8 cellular contexts compared by ENCODE assay signal in the genomic region with DNA sequence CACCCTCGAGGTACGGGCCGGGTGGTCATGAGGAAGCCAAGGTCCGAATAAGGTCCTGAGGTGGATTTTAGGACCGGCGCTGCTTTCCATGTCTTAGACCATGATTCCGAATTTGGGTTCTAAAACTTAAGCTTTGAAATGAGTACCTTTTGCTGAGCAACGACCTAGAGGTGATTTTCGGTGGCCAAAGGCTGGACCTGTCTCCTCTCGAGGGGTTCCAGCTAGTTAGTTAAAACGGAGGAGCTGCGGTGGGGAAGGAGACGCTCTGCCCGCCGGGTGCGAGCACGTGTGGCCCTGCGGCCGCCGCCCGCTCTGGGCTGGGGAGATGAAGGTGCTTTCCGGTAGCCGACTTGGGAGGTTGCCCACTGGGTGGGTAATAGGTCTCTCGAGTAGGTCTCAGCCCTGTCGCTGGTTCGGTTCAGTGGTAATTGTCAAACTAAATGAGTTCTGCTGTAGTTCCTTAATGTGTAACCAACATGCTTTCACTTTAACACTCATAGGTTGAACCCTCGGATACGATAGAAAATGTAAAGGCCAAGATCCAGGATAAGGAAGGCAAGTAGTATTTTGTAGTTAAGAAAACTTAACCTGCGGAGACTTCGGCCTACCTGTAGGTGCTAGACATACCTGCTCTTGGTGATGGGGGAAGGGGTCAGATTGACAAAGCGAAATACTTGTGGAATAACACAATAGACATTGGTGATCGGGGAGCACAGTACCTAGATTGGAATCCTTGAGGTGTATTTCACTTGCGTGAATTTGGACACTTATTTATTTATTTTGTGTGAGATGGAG. TPM values are rescaled to one million over a fixed set of nuclear protein-coding genes. Genes with fewer than 3 reads are reported as not detected.
A peak's percentile ranks its signal among the peaks of the same experiment; 100 is the strongest.
DNase-seq lines count a peak whose midpoint lies in the region; ATAC-seq and TF ChIP-seq lines count a peak whose summit lies in the region.

No MANE protein-coding gene starts in this region.

- POLR2A ChIA-PET in PC-3 (lab: Charles Lee; ENCODE audit: unreplicated experiment), result interaction anchor here (0.6 kb wide), 1 partner anchor 186 kb away, joined by 3 read pairs; the partner anchor contains the start of gene CCDC88A

- TF ChIP-seq POLR2A in heart left ventricle (IDR thresholded peaks at IDR 0.05), result no peak

- TF ChIP-seq CTCF in PC-3 (conservative IDR thresholded peaks at IDR 0.05; ENCODE audit: low read depth, low read length), result no peak
- TF ChIP-seq CTCF in heart left ventricle (IDR thresholded peaks at IDR 0.05), result no peak

- H3K9me3 ChIP-seq in PC-3 (ENCODE audit: low read length), result no peaks in the 10 kb centered on the region
- no peaks in the 10 kb centered on the region for H3K9me3 ChIP-seq in heart left ventricle

- H3K9me3 Mint-ChIP-seq in activated naive CD4-positive, alpha-beta T cell treated with anti-CD3 and anti-CD28 coated beads, Interleukin-2, amount 10 ng/mL, durations not matched to agents 7 days and 5 days, result no peaks in the 10 kb centered on the region

- H3K27me3 ChIP-seq in PC-3 (ENCODE audit: low read length), result no peaks in the 10 kb centered on the region
- no peaks in the 10 kb centered on the region for H3K27me3 ChIP-seq in heart left ventricle

- peaks cover 25% of the 10 kb centered on the region for H3K4me1 ChIP-seq in PC-3 (ENCODE audit: insufficient read depth, low read length)
- peaks cover 0 to 42% (median 16%) of the 10 kb centered on the region in 12 donors for H3K4me1 ChIP-seq in heart left ventricle

- peak overlapping the region; percentile 94 for H3K27ac Mint-ChIP-seq in activated naive CD4-positive, alpha-beta T cell treated with anti-CD3 and anti-CD28 coated beads, Interleukin-2, amount 10 ng/mL, durations not matched to agents 7 days and 5 days

- H3K36me3 ChIP-seq in PC-3 (ENCODE audit: low read depth, low read length), result peaks cover 43% of the 10 kb centered on the region
- H3K36me3 ChIP-seq in heart left ventricle, result peaks cover 0 to 48% (median 45%) of the 10 kb centered on the region in 9 donors

- WGBS in heart left ventricle, 4 donors, result 5 to 9% (median 6%) methylated on average over 30 to 33 of the region's 33 CpGs

- H4K20me1 ChIP-seq in PC-3 (ENCODE audit: low read length), result peaks cover 35% of the 10 kb centered on the region

- H3K27ac ChIP-seq in PC-3 (ENCODE audit: low read length) (peak overlapping the region; percentile 85), heart left ventricle (peak overlapping the region; percentile 84 to 98 (median 92))

- peak overlapping the region; percentile 99 for H3K9ac ChIP-seq in PC-3 (ENCODE audit: low read length)

- DNase-seq in GM03348 (ENCODE audit: low spot score) (peak; percentile 50), PC-3 (peak; percentile 24), heart left ventricle (peak in 4 of 5 donors; percentile 27 to 50 (median 41)), renal cortical epithelial cell (ENCODE audit: low read depth) (peak; percentile 23), G401 (ENCODE audit: low spot score) (no peak), NCI-H1436 treated with DMSO at 0.1 percent for 48 hours (lab: John Stamatoyannopoulos, UW) (no peak)
- peak; percentile 59 for DNase-seq in activated naive CD4-positive, alpha-beta T cell treated with anti-CD3 and anti-CD28 coated beads, Interleukin-2, amount 10 ng/mL, durations not matched to agents 7 days and 5 days

- intact Hi-C loops in PC-3 (cut with micrococcal nuclease) (loop anchor here (10.0 kb wide), 1 partner anchor 282 kb away; the partner anchor contains the start of gene CFAP36), heart left ventricle (cut with DNase I) (loop anchor here in 5 of 10 donors (2.0 to 5.0 kb wide), 3 partner anchors 34 to 184 kb away; partner anchors contain the start of genes MTIF2 (in 5 of the 5) and CCDC88A (in 1 of the 5))

- no peaks in the 10 kb centered on the region for H3K9me2 ChIP-seq in PC-3 (replicated peaks; ENCODE audit: low read length)

- peaks cover 66% of the 10 kb centered on the region for H3K79me2 ChIP-seq in PC-3 (ENCODE audit: low read length)

- BruUV-seq in PC-3 (replicated peaks; lab: Mats Ljungman, UMichigan), result TSS peak; percentile 61

- H3K4me1 Mint-ChIP-seq in activated naive CD4-positive, alpha-beta T cell treated with anti-CD3 and anti-CD28 coated beads, Interleukin-2, amount 10 ng/mL, durations not matched to agents 7 days and 5 days, result peaks cover 65% of the 10 kb centered on the region

- CTCF ChIA-PET in PC-3 (lab: Charles Lee), result no interaction called here
- CTCF ChIA-PET in activated naive CD4-positive, alpha-beta T cell treated with anti-CD3 and anti-CD28 coated beads, Interleukin-2, amount 10 ng/mL, durations not matched to agents 7 days and 5 days (lab: Charles Lee), result no interaction called here

- H3K4me3 ChIP-seq in PC-3 (ENCODE audit: low read length) (peak overlapping the region; percentile 98), heart left ventricle (peak overlapping the region; percentile 73 to 96 (median 86))

- ATAC-seq in HG02571 (IDR thresholded peaks at IDR 0.05; ENCODE audit: unreplicated experiment) (peak; percentile 18), PC-3 (peak; percentile 7), heart left ventricle (peak in 3 of 4 donors; percentile 11 to 22 (median 16))

- in situ Hi-C loops in G401 (cut with HindIII; ENCODE audit: low sequenced_read_pairs), result no loop called here

- H3K4me2 ChIP-seq in PC-3 (ENCODE audit: low read length), result peak overlapping the region; percentile 100

- peaks cover 7% of the 10 kb centered on the region for H3F3A ChIP-seq in PC-3 (ENCODE audit: low read length, unreplicated experiment)

- H3K36me3 Mint-ChIP-seq in activated naive CD4-positive, alpha-beta T cell treated with anti-CD3 and anti-CD28 coated beads, Interleukin-2, amount 10 ng/mL, durations not matched to agents 7 days and 5 days, result peaks cover 56% of the 10 kb centered on the region

- peak overlapping the region; percentile 94 for H2AFZ ChIP-seq in PC-3 (ENCODE audit: low read length)

- peak overlapping the region; percentile 99 for H3K4me3 Mint-ChIP-seq in activated naive CD4-positive, alpha-beta T cell treated with anti-CD3 and anti-CD28 coated beads, Interleukin-2, amount 10 ng/mL, durations not matched to agents 7 days and 5 days

- no peaks in the 10 kb centered on the region for H3K27me3 Mint-ChIP-seq in activated naive CD4-positive, alpha-beta T cell treated with anti-CD3 and anti-CD28 coated beads, Interleukin-2, amount 10 ng/mL, durations not matched to agents 7 days and 5 days

RNA-seq across cellular contexts. Expression of gene RPS27A, which starts 0.6 kb away (rescaled TPM):
- 1,096 and 1,330 TPM in 2 replicates for total RNA-seq in PC-3 (2014; rRNA removed)
- 100 to 1,000 TPM; 329 to 749 (median 488) TPM for total RNA-seq in heart left ventricle
- polyA plus RNA-seq in heart left ventricle, result 1,000 to 10,000 TPM in 1 of 2 donors, 100 to 1,000 TPM in 1; 610 to 1,743 TPM
- 618 and 1,001 TPM in 2 replicates for total RNA-seq in renal cortical epithelial cell
- 2,194 and 2,483 TPM in 2 replicates for total RNA-seq in G401 (2014; rRNA removed; shearing (Covaris generic))

RNA-seq across cellular contexts. Expression of gene CLHC1, which starts 1.0 kb away (rescaled TPM):
- total RNA-seq in PC-3 (2014; rRNA removed) (1.8 and 3.9 TPM in 2 replicates), heart left ventricle (10 to 100 TPM in 1 of 9 donors, 1 to 10 TPM in 8; 2.3 to 10.6 (median 5.6) TPM), renal cortical epithelial cell (1.9 and 22.3 TPM in 2 replicates)
- polyA plus RNA-seq in heart left ventricle, result 1 to 10 TPM; 2.6 to 4.3 TPM
- total RNA-seq in G401 (2014; rRNA removed; shearing (Covaris generic)), result 0.62 and 6.6 TPM in 2 replicates

RNA-seq across cellular contexts. Expression of gene MTIF2, which starts 36.0 kb away (rescaled TPM):
- 46.5 and 49.6 TPM in 2 replicates for total RNA-seq in PC-3 (2014; rRNA removed)
- 10 to 100 TPM; 38.3 to 54.7 (median 45.5) TPM for total RNA-seq in heart left ventricle
- polyA plus RNA-seq in heart left ventricle, result 10 to 100 TPM; 29.9 to 47.7 TPM
- 45.5 and 47.6 TPM in 2 replicates for total RNA-seq in renal cortical epithelial cell
- 41.2 and 47.9 TPM in 2 replicates for total RNA-seq in G401 (2014; rRNA removed; shearing (Covaris generic))

Comparison
In these comparisons a context has a peak if more than half of its experiments do, and no peak if none do; other contexts are left out.
1. DNase-seq: peak in GM03348 (single experiment), PC-3 (single experiment), activated naive CD4-positive, alpha-beta T cell treated with anti-CD3 and anti-CD28 coated beads, Interleukin-2, amount 10 ng/mL, durations not matched to agents 7 days and 5 days (single experiment), heart left ventricle (4 of 5) and renal cortical epithelial cell (single experiment); none in G401 (single experiment) and NCI-H1436 treated with DMSO at 0.1 percent for 48 hours (single experiment).
2. Peak in every context shown above with its lines, with median percentiles within 50 percentile points of each other: ATAC-seq.